ENCODE assay signal across 12 cellular contexts in the genomic region with DNA sequence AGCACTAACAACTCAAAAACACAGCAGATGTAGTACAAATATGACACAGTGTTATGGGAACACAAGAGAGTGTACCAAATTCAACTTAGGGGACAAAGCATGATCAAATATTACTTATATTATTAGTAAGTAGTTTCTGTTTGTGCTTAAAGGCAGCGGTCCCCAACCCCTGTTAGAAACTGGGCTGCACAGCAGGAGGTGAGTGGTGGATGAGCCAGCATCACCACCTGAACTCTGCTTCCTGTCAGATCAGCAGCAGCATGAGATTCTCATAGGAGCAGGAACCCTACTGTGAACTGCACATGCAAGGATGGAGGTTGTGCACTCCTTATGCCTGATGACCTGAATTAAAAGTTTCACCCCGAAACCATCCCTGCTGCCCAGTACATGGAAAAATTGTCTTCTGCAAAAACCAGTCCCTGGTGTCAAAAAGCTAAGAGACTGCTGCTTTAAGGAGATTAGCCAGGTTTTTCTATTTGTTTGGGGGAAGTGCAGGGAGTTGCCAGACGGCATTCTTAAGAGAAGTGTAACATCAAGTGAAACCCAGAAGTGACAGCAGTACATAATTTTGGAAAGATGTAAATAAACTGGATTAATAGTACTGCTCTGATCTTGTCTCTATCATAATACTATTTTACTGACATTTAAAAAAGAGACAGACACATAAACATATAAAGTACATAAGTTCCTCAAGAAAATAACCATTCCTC. TPM values are rescaled to one million over a fixed set of nuclear protein-coding genes. Genes with fewer than 3 reads are reported as not detected.
DNase-seq lines count a peak whose midpoint lies in the region; ATAC-seq and TF ChIP-seq lines count a peak whose summit lies in the region.
"Had no signal": no experiment of that assay in that cellular context is flagged by ENCODE, and none has a peak within 500 bp of the region (broad histone marks: within the 10 kb centered on the region; RNA-seq: fewer than 3 reads in every experiment).

No MANE protein-coding gene starts in this region.

- no peak overlapping the region for H2BK12ac ChIP-seq in trophoblast cell (ENCODE audit: low read length)

- H3K36me3 Mint-ChIP-seq in activated naive CD4-positive, alpha-beta T cell treated with anti-CD3 and anti-CD28 coated beads for 36 hours (ENCODE audit: low read depth) = peaks cover 42% of the 10 kb centered on the region
- H3K36me3 Mint-ChIP-seq in T-helper 17 cell (ENCODE audit: low read depth) = peaks cover 5% of the 10 kb centered on the region

- WGBS in trophoblast cell (ENCODE audit: extremely low coverage, insufficient coverage, insufficient read length) = no CpG with 5 or more reads among the region's 3 CpGs

- no peak for TF ChIP-seq CTCF in left ventricle myocardium inferior (IDR thresholded peaks at IDR 0.05; ENCODE audit: borderline replicate concordance)

- H3K27me3 ChIP-seq in trophoblast cell (ENCODE audit: insufficient read depth, low read length) = no peaks in the 10 kb centered on the region
- H3K27me3 ChIP-seq in left ventricle myocardium inferior (ENCODE audit: low read depth) = no peaks in the 10 kb centered on the region

- H4K12ac ChIP-seq in trophoblast cell (ENCODE audit: low read depth, low read length) = no peak overlapping the region

- H2BK5ac ChIP-seq in trophoblast cell (ENCODE audit: low read depth, low read length, poor library complexity) = no peak overlapping the region

- H2AFZ ChIP-seq in trophoblast cell (ENCODE audit: insufficient read depth, low read length, poor library complexity) = no peak overlapping the region

- peak; percentile 71 for ATAC-seq in HG02840 (IDR thresholded peaks at IDR 0.05; ENCODE audit: low FRiP score, unreplicated experiment)
- no peak for ATAC-seq in T-helper 17 cell
- ATAC-seq: HCT116 had no signal

- H3K79me2 ChIP-seq in trophoblast cell (ENCODE audit: control insufficient read depth, insufficient read depth, low read length, poor library complexity) = no peaks in the 10 kb centered on the region

- peaks cover 3% of the 10 kb centered on the region in 2 experiments for H3K4me1 ChIP-seq in trophoblast cell (ENCODE audit: control insufficient read depth in 1 of 2, insufficient read depth in 2 of 2, low read length in 2 of 2)
- no peaks in the 10 kb centered on the region for H3K4me1 ChIP-seq in left ventricle myocardium inferior
- H3K4me1 ChIP-seq: prostate gland had no signal

- no peak overlapping the region for H4K91ac ChIP-seq in trophoblast cell (ENCODE audit: low read depth, low read length)

- no peaks in the 10 kb centered on the region for H3K27me3 Mint-ChIP-seq in activated naive CD4-positive, alpha-beta T cell treated with anti-CD3 and anti-CD28 coated beads for 36 hours (ENCODE audit: low read depth)
- H3K27me3 Mint-ChIP-seq in T-helper 17 cell = no peaks in the 10 kb centered on the region

- no peak overlapping the region for H3K4me3 Mint-ChIP-seq in activated naive CD4-positive, alpha-beta T cell treated with anti-CD3 and anti-CD28 coated beads for 36 hours
- H3K4me3 Mint-ChIP-seq in T-helper 17 cell = no peak overlapping the region

- H3K27ac ChIP-seq in trophoblast cell (ENCODE audit: low read depth, low read length) = no peak overlapping the region
- no peak overlapping the region for H3K27ac ChIP-seq in left ventricle myocardium inferior (replicated peaks)
- H3K27ac ChIP-seq: prostate gland had no signal

- no peak overlapping the region for H3K9ac ChIP-seq in trophoblast cell (ENCODE audit: low read length)

- no peak overlapping the region for H4K8ac ChIP-seq in trophoblast cell (ENCODE audit: low read depth, low read length)

- H3K9me3 ChIP-seq in T-helper 17 cell (ENCODE audit: control insufficient read depth, low read length, poor library complexity, severe bottlenecking) (no peaks in the 10 kb centered on the region), trophoblast cell (ENCODE audit: insufficient read depth, low read depth, low read length) (no peaks in the 10 kb centered on the region), left ventricle myocardium inferior (replicated peaks) (no peaks in the 10 kb centered on the region)
- H3K9me3 ChIP-seq: prostate gland had no signal

- intact Hi-C loops in activated naive CD4-positive, alpha-beta T cell treated with anti-CD3 and anti-CD28 coated beads for 36 hours (cut with micrococcal nuclease) = no loop called here
- intact Hi-C loops in left ventricle myocardium inferior (cut with micrococcal nuclease) = no loop called here

- H3K4ac ChIP-seq in trophoblast cell (ENCODE audit: low read depth, low read length) = no peak overlapping the region

- peak overlapping the region; percentile 20 for H3K27ac Mint-ChIP-seq in activated naive CD4-positive, alpha-beta T cell treated with anti-CD3 and anti-CD28 coated beads for 36 hours
- peak overlapping the region; percentile 86 for H3K27ac Mint-ChIP-seq in T-helper 17 cell

- DNase-seq in activated naive CD4-positive, alpha-beta T cell treated with anti-CD3 and anti-CD28 coated beads for 36 hours = peak; percentile 63
- DNase-seq in activated naive CD4-positive, alpha-beta T cell treated with anti-CD3 and anti-CD28 coated beads, Interleukin-2, amount 50 U/mL, for 16 hours = no peak
- DNase-seq in T-helper 17 cell (no peak), trophoblast cell (peak in 1 of 2 donors; percentile 21), DMS79 (lab: John Stamatoyannopoulos, UW) (no peak), left ventricle myocardium inferior (no peak), NCI-H1105 treated with DMSO at 0.1 percent for 48 hours (lab: John Stamatoyannopoulos, UW) (no peak)
- DNase-seq: amygdala, erythroblast had no signal

- CTCF ChIA-PET in activated naive CD4-positive, alpha-beta T cell treated with anti-CD3 and anti-CD28 coated beads for 36 hours (lab: Charles Lee) = interaction anchor here (0.8 to 1.5 kb wide), 4 partner anchors 9 to 25 kb away, joined by 3 to 5 read pairs (median 3); no protein-coding TSS in a partner anchor

- no peak overlapping the region for H3K14ac ChIP-seq in trophoblast cell (ENCODE audit: low read length)

- no peak overlapping the region for H2AK5ac ChIP-seq in trophoblast cell (ENCODE audit: low read length)

- H3K18ac ChIP-seq in trophoblast cell (ENCODE audit: low read length) = no peak overlapping the region

- H3K23ac ChIP-seq in trophoblast cell (ENCODE audit: low read length) = no peak overlapping the region

- H3K79me1 ChIP-seq in trophoblast cell (ENCODE audit: low read length) = no peaks in the 10 kb centered on the region

- H3K4me2 ChIP-seq in trophoblast cell (ENCODE audit: low read length) = peak overlapping the region; percentile 8

- peaks cover 42% of the 10 kb centered on the region for H3K4me1 Mint-ChIP-seq in activated naive CD4-positive, alpha-beta T cell treated with anti-CD3 and anti-CD28 coated beads for 36 hours (ENCODE audit: low read depth)
- peaks cover 33% of the 10 kb centered on the region for H3K4me1 Mint-ChIP-seq in T-helper 17 cell

- no peak overlapping the region for H2BK120ac ChIP-seq in trophoblast cell (ENCODE audit: insufficient read depth, low read length, poor library complexity)

- H3K9me3 Mint-ChIP-seq in activated naive CD4-positive, alpha-beta T cell treated with anti-CD3 and anti-CD28 coated beads for 36 hours = no peaks in the 10 kb centered on the region

- H3K4me3 ChIP-seq in trophoblast cell (ENCODE audit: low read depth, low read length) (no peak overlapping the region), left ventricle myocardium inferior (no peak overlapping the region)
- H3K4me3 ChIP-seq: prostate gland had no signal

- H3K36me3 ChIP-seq in trophoblast cell (ENCODE audit: control insufficient read depth in 1 of 2, insufficient read depth in 2 of 2, low read length in 2 of 2) (peaks cover 15 to 17% of the 10 kb centered on the region in 2 experiments), left ventricle myocardium inferior (peaks cover 84% of the 10 kb centered on the region)
- H3K36me3 ChIP-seq: prostate gland had no signal

RNA-seq across cellular contexts. Expression of gene GTF2A1, which starts 26.7 kb away (rescaled TPM):
- 10 to 100 TPM; 38.3 to 42.9 TPM for total RNA-seq in activated naive CD4-positive, alpha-beta T cell treated with anti-CD3 and anti-CD28 coated beads for 36 hours
- total RNA-seq in T-helper 17 cell (10 to 100 TPM; 21.4 to 22.4 TPM), left ventricle myocardium inferior (20.8 TPM)
- 21.0 and 22.7 TPM in 2 replicates for polyA plus RNA-seq in trophoblast cell (2013)
